Comparison of ENCODE assay signal across 1 cellular context in the genomic region with DNA sequence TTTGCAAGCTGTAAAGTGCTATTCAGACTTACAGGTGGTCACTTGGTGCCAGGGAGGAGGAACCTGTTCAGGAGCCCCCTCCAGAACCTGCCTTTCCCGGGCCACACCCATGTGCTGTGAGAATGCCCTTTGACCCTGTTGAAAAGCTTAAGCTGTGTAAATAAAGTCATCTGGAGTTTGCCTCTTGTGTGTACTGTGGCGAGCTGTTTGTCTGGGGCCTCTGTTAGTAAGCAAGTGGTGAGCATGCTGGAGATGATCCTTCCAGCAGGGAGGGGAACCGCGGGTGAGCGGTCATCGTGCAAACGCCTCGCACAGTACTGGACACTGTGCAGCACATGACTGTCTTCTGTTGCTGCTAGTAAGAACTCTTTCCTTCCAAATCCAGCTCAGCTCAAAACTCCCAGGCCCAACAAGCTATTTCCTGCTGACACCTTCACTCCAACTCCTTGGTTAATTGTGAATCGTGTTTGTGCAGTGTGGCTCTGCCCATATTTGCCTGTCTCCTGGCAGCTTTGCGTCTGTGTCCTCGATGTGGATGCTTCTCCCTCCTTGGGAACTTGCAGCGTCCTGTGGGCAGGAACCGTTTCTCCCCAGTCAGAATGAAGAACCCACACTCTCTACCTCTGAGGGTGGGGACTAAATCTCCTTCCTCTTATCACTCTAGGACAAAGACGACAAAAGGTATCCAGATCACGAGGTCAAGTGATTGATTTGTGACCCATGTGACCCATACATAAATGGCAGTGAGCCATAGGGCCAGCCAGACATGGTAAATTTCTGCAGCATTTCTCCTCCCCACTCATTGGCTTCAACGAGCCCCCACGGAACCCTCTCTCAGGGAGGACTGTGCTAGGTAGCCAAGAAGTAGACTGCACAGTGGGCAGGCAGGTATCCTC.
TF ChIP-seq lines count a peak whose summit lies in the region.

No MANE protein-coding gene starts in this region.

TF ChIP-seq in HepG2, 621 proteins besides CTCF, POLR2A, EP300 and RAD21 (continues in another document):
- TF ChIP-seq ZNF441 (CRISPR knock-in tag; IDR thresholded peaks at IDR 0.05; ENCODE audit: borderline replicate concordance) (peak; percentile 47; the same call in 1 of the 2 replicates), TBX2 (CRISPR knock-in tag; IDR thresholded peaks at IDR 0.05; ENCODE audit: borderline replicate concordance) (peak; percentile 54; the same call in 1 of the 2 replicates), SIX4 (CRISPR knock-in tag; IDR thresholded peaks at IDR 0.05) (no peak), ZFP37 (CRISPR knock-in tag; IDR thresholded peaks at IDR 0.05; ENCODE audit: borderline replicate concordance) (peak; percentile 87; the same call in 1 of the 2 replicates), MXI1 (IDR thresholded peaks at IDR 0.05; ENCODE audit: borderline replicate concordance, low read depth, low read length) (peak; percentile 39; the same call in 1 of the 3 replicates), RARA (CRISPR knock-in tag; IDR thresholded peaks at IDR 0.05) (peak; percentile 57), NR2F1 (CRISPR knock-in tag; IDR thresholded peaks at IDR 0.05) (peak in 1 of 2 experiments; percentile 38; a peak in 1 of 4 replicates), NFKB2 (CRISPR knock-in tag; IDR thresholded peaks at IDR 0.05; ENCODE audit: borderline replicate concordance) (peak; percentile 42; the same call in 1 of the 2 replicates), PITX1 (CRISPR knock-in tag; IDR thresholded peaks at IDR 0.05) (peak; percentile 66), FOXP1 (IDR thresholded peaks at IDR 0.05) (no peak; the same call in 1 of the 2 replicates), FOXP1 (CRISPR knock-in tag; IDR thresholded peaks at IDR 0.05) (peak; percentile 94), HNF4G (IDR thresholded peaks at IDR 0.05; ENCODE audit: borderline replicate concordance, low read depth, low read length) (no peak), HNF4G (CRISPR knock-in tag; IDR thresholded peaks at IDR 0.05; ENCODE audit: borderline replicate concordance, low read depth) (peak; percentile 55; the same call in 1 of the 2 replicates), KDM2A (CRISPR knock-in tag; IDR thresholded peaks at IDR 0.05; ENCODE audit: borderline replicate concordance, low read depth) (0 out of 2 replicates have a peak, but pooled peaks have one; percentile 21), ZNF607 (CRISPR knock-in tag; IDR thresholded peaks at IDR 0.05; ENCODE audit: borderline replicate concordance) (0 out of 2 replicates have a peak, but pooled peaks have one; percentile 48), ZNF232 (CRISPR knock-in tag; IDR thresholded peaks at IDR 0.05; ENCODE audit: borderline replicate concordance) (peak; percentile 68; the same call in 1 of the 2 replicates), ZNF253 (CRISPR knock-in tag; IDR thresholded peaks at IDR 0.05; ENCODE audit: borderline replicate concordance) (0 out of 2 replicates have a peak, but pooled peaks have one; percentile 43), FOXA3 (CRISPR knock-in tag; IDR thresholded peaks at IDR 0.05) (peak; percentile 81), ZNF292 (CRISPR knock-in tag; IDR thresholded peaks at IDR 0.05; ENCODE audit: borderline replicate concordance, low read depth) (0 out of 2 replicates have a peak, but pooled peaks have one; percentile 31), CENPT (CRISPR knock-in tag; IDR thresholded peaks at IDR 0.05; ENCODE audit: low read depth) (0 out of 2 replicates have a peak, but pooled peaks have one; percentile 46), NR2F6 (IDR thresholded peaks at IDR 0.05) (peak; percentile 12; the same call in 1 of the 2 replicates), NR2F6 (CRISPR knock-in tag; IDR thresholded peaks at IDR 0.05) (0 out of 2 replicates have a peak, but pooled peaks have one; percentile 21), ZNF879 (CRISPR knock-in tag; IDR thresholded peaks at IDR 0.05) (no peak), ZNF274 (CRISPR knock-in tag; IDR thresholded peaks at IDR 0.05) (0 out of 2 replicates have a peak, but pooled peaks have one; percentile 48), ZKSCAN5 (CRISPR knock-in tag; IDR thresholded peaks at IDR 0.05) (0 out of 2 replicates have a peak, but pooled peaks have one; percentile 40)
- TF ChIP-seq, protein P1, sequence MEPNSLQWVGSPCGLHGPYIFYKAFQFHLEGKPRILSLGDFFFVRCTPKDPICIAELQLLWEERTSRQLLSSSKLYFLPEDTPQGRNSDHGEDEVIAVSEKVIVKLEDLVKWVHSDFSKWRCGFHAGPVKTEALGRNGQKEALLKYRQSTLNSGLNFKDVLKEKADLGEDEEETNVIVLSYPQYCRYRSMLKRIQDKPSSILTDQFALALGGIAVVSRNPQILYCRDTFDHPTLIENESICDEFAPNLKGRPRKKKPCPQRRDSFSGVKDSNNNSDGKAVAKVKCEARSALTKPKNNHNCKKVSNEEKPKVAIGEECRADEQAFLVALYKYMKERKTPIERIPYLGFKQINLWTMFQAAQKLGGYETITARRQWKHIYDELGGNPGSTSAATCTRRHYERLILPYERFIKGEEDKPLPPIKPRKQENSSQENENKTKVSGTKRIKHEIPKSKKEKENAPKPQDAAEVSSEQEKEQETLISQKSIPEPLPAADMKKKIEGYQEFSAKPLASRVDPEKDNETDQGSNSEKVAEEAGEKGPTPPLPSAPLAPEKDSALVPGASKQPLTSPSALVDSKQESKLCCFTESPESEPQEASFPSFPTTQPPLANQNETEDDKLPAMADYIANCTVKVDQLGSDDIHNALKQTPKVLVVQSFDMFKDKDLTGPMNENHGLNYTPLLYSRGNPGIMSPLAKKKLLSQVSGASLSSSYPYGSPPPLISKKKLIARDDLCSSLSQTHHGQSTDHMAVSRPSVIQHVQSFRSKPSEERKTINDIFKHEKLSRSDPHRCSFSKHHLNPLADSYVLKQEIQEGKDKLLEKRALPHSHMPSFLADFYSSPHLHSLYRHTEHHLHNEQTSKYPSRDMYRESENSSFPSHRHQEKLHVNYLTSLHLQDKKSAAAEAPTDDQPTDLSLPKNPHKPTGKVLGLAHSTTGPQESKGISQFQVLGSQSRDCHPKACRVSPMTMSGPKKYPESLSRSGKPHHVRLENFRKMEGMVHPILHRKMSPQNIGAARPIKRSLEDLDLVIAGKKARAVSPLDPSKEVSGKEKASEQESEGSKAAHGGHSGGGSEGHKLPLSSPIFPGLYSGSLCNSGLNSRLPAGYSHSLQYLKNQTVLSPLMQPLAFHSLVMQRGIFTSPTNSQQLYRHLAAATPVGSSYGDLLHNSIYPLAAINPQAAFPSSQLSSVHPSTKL (CRISPR knock-in tag; IDR thresholded peaks at IDR 0.05), result peak; percentile 17; the same call in 1 of the 2 replicates
- TF ChIP-seq, protein P2, sequence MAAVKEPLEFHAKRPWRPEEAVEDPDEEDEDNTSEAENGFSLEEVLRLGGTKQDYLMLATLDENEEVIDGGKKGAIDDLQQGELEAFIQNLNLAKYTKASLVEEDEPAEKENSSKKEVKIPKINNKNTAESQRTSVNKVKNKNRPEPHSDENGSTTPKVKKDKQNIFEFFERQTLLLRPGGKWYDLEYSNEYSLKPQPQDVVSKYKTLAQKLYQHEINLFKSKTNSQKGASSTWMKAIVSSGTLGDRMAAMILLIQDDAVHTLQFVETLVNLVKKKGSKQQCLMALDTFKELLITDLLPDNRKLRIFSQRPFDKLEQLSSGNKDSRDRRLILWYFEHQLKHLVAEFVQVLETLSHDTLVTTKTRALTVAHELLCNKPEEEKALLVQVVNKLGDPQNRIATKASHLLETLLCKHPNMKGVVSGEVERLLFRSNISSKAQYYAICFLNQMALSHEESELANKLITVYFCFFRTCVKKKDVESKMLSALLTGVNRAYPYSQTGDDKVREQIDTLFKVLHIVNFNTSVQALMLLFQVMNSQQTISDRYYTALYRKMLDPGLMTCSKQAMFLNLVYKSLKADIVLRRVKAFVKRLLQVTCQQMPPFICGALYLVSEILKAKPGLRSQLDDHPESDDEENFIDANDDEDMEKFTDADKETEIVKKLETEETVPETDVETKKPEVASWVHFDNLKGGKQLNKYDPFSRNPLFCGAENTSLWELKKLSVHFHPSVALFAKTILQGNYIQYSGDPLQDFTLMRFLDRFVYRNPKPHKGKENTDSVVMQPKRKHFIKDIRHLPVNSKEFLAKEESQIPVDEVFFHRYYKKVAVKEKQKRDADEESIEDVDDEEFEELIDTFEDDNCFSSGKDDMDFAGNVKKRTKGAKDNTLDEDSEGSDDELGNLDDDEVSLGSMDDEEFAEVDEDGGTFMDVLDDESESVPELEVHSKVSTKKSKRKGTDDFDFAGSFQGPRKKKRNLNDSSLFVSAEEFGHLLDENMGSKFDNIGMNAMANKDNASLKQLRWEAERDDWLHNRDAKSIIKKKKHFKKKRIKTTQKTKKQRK (IDR thresholded peaks at IDR 0.05; ENCODE audit: low read length), result no peak
- TF ChIP-seq, protein P3, sequence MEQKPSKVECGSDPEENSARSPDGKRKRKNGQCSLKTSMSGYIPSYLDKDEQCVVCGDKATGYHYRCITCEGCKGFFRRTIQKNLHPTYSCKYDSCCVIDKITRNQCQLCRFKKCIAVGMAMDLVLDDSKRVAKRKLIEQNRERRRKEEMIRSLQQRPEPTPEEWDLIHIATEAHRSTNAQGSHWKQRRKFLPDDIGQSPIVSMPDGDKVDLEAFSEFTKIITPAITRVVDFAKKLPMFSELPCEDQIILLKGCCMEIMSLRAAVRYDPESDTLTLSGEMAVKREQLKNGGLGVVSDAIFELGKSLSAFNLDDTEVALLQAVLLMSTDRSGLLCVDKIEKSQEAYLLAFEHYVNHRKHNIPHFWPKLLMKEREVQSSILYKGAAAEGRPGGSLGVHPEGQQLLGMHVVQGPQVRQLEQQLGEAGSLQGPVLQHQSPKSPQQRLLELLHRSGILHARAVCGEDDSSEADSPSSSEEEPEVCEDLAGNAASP (CRISPR knock-in tag; IDR thresholded peaks at IDR 0.05; ENCODE audit: borderline replicate concordance), result no peak
- TF ChIP-seq, protein P4, sequence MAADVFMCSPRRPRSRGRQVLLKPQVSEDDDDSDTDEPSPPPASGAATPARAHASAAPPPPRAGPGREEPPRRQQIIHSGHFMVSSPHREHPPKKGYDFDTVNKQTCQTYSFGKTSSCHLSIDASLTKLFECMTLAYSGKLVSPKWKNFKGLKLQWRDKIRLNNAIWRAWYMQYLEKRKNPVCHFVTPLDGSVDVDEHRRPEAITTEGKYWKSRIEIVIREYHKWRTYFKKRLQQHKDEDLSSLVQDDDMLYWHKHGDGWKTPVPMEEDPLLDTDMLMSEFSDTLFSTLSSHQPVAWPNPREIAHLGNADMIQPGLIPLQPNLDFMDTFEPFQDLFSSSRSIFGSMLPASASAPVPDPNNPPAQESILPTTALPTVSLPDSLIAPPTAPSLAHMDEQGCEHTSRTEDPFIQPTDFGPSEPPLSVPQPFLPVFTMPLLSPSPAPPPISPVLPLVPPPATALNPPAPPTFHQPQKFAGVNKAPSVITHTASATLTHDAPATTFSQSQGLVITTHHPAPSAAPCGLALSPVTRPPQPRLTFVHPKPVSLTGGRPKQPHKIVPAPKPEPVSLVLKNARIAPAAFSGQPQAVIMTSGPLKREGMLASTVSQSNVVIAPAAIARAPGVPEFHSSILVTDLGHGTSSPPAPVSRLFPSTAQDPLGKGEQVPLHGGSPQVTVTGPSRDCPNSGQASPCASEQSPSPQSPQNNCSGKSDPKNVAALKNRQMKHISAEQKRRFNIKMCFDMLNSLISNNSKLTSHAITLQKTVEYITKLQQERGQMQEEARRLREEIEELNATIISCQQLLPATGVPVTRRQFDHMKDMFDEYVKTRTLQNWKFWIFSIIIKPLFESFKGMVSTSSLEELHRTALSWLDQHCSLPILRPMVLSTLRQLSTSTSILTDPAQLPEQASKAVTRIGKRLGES (CRISPR knock-in tag; IDR thresholded peaks at IDR 0.05; ENCODE audit: borderline replicate concordance), result no peak
- TF ChIP-seq, protein P5, sequence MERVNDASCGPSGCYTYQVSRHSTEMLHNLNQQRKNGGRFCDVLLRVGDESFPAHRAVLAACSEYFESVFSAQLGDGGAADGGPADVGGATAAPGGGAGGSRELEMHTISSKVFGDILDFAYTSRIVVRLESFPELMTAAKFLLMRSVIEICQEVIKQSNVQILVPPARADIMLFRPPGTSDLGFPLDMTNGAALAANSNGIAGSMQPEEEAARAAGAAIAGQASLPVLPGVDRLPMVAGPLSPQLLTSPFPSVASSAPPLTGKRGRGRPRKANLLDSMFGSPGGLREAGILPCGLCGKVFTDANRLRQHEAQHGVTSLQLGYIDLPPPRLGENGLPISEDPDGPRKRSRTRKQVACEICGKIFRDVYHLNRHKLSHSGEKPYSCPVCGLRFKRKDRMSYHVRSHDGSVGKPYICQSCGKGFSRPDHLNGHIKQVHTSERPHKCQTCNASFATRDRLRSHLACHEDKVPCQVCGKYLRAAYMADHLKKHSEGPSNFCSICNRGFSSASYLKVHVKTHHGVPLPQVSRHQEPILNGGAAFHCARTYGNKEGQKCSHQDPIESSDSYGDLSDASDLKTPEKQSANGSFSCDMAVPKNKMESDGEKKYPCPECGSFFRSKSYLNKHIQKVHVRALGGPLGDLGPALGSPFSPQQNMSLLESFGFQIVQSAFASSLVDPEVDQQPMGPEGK (CRISPR knock-in tag; IDR thresholded peaks at IDR 0.05), result peak; percentile 33; the same call in 1 of the 2 replicates
- TF ChIP-seq, protein P6, sequence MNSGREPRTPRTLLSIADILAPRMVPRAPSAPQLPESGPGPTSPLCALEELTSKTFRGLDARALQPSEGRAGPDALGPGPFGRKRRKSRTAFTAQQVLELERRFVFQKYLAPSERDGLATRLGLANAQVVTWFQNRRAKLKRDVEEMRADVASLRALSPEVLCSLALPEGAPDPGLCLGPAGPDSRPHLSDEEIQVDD (CRISPR knock-in tag; IDR thresholded peaks at IDR 0.05; ENCODE audit: borderline replicate concordance), result peak; percentile 78; the same call in 1 of the 2 replicates
- TF ChIP-seq, protein P7, sequence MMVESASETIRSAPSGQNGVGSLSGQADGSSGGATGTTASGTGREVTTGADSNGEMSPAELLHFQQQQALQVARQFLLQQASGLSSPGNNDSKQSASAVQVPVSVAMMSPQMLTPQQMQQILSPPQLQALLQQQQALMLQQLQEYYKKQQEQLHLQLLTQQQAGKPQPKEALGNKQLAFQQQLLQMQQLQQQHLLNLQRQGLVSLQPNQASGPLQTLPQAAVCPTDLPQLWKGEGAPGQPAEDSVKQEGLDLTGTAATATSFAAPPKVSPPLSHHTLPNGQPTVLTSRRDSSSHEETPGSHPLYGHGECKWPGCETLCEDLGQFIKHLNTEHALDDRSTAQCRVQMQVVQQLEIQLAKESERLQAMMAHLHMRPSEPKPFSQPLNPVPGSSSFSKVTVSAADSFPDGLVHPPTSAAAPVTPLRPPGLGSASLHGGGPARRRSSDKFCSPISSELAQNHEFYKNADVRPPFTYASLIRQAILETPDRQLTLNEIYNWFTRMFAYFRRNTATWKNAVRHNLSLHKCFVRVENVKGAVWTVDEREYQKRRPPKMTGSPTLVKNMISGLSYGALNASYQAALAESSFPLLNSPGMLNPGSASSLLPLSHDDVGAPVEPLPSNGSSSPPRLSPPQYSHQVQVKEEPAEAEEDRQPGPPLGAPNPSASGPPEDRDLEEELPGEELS (CRISPR knock-in tag; IDR thresholded peaks at IDR 0.05), result peak; percentile 93
- TF ChIP-seq, protein P8, sequence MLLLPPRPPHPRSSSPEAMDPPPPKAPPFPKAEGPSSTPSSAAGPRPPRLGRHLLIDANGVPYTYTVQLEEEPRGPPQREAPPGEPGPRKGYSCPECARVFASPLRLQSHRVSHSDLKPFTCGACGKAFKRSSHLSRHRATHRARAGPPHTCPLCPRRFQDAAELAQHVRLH (CRISPR knock-in tag; IDR thresholded peaks at IDR 0.05; ENCODE audit: borderline replicate concordance, low read depth), result no peak
- TF ChIP-seq, protein P9, sequence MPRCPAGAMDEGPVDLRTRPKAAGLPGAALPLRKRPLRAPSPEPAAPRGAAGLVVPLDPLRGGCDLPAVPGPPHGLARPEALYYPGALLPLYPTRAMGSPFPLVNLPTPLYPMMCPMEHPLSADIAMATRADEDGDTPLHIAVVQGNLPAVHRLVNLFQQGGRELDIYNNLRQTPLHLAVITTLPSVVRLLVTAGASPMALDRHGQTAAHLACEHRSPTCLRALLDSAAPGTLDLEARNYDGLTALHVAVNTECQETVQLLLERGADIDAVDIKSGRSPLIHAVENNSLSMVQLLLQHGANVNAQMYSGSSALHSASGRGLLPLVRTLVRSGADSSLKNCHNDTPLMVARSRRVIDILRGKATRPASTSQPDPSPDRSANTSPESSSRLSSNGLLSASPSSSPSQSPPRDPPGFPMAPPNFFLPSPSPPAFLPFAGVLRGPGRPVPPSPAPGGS (CRISPR knock-in tag; IDR thresholded peaks at IDR 0.05), result peak; percentile 41; the same call in 1 of the 2 replicates
